14 cellular contexts compared by ENCODE assay signal in genomic region chr14:61498303-61498702, GRCh38.
A peak's percentile ranks its signal among the peaks of the same experiment; 100 is the strongest.
DNase-seq lines count a peak whose midpoint lies in the region; ATAC-seq, FAIRE-seq and TF ChIP-seq lines count a peak whose summit lies in the region.
"Had no signal": no experiment of that assay in that cellular context is flagged by ENCODE, and none has a peak within 500 bp of the region (broad histone marks: within the 10 kb centered on the region; RNA-seq: fewer than 3 reads in every experiment).

No MANE protein-coding gene starts in this region.

- in situ Hi-C loops in astrocyte of the spinal cord (cut with HindIII; ENCODE audit: low sequenced_read_pairs) (no loop called here), KBM-7 (cut with MboI; ENCODE audit: low pct_unique_long_range_greater_than_20kb, low sequenced_read_pairs) (no loop called here)

- no peaks in the 10 kb centered on the region for H3K9me3 ChIP-seq in heart right ventricle
- no peaks in the 10 kb centered on the region for H3K9me3 ChIP-seq in right atrium auricular region
- H3K9me3 ChIP-seq in mesenchymal stem cell (ENCODE audit: control insufficient read depth, low read length) = no peaks in the 10 kb centered on the region
- H3K9me3 ChIP-seq: transverse colon had no signal

- peak overlapping the region; percentile 61 for H3K9ac ChIP-seq in mesenchymal stem cell (ENCODE audit: low read length)

- peaks cover 1% of the 10 kb centered on the region for H3K79me1 ChIP-seq in mesenchymal stem cell (replicated peaks; ENCODE audit: low read length, poor library complexity, severe bottlenecking)

- H3K18ac ChIP-seq in mesenchymal stem cell (ENCODE audit: low read depth in 1 of 2, low read length in 2 of 2) = no peak overlapping the region

- no peak overlapping the region for H3K14ac ChIP-seq in mesenchymal stem cell (ENCODE audit: low read length in 2 of 2)

- H3K4ac ChIP-seq in mesenchymal stem cell (ENCODE audit: low read depth in 1 of 2, low read length in 2 of 2) = no peak overlapping the region

- 19 to 22% methylated on average over 3 of the region's 3 CpGs for WGBS in heart right ventricle, 2 donors
- 33% methylated on average over 3 of the region's 3 CpGs for WGBS in mesenchymal stem cell

- peak overlapping the region in 1 of 2 experiments; percentile 15 for H3K23ac ChIP-seq in mesenchymal stem cell (ENCODE audit: low read length in 2 of 2)

- H2BK12ac ChIP-seq in mesenchymal stem cell (ENCODE audit: low read length in 2 of 2) = no peak overlapping the region

- TF ChIP-seq CTCF in heart right ventricle (IDR thresholded peaks at IDR 0.05) (no peak), right atrium auricular region (IDR thresholded peaks at IDR 0.05) (no peak), astrocyte of the spinal cord (IDR thresholded peaks at IDR 0.05; ENCODE audit: low read depth, low read length) (no peak), D721Med (IDR thresholded peaks at IDR 0.05; ENCODE audit: insufficient read depth, missing control alignments) (no peak)

- H3K4me2 ChIP-seq in mesenchymal stem cell (ENCODE audit: low read length, poor library complexity, severe bottlenecking) = no peak overlapping the region

- H3K27ac ChIP-seq in heart right ventricle (peak overlapping the region in 5 of 10 donors; percentile 13 to 62 (median 34)), right atrium auricular region (peak overlapping the region in 1 of 2 donors; percentile 49), mesenchymal stem cell (ENCODE audit: low read length, poor library complexity, severe bottlenecking) (no peak overlapping the region)
- H3K27ac ChIP-seq: foreskin keratinocyte had no signal

- H2BK5ac ChIP-seq in mesenchymal stem cell (ENCODE audit: low read depth, low read length, poor library complexity, severe bottlenecking) = no peak overlapping the region

- no peak overlapping the region for H2AK5ac ChIP-seq in mesenchymal stem cell (ENCODE audit: low read length, severe bottlenecking)

- H3K36me3 ChIP-seq in heart right ventricle (peaks cover 0 to 6% (median 0%) of the 10 kb centered on the region in 9 donors), right atrium auricular region (no peaks in the 10 kb centered on the region), mesenchymal stem cell (ENCODE audit: control insufficient read depth in 1 of 2, insufficient read depth in 2 of 2, low read depth in 1 of 2, low read length in 2 of 2) (no peaks in the 10 kb centered on the region)
- H3K36me3 ChIP-seq: transverse colon had no signal

- H3K4me1 ChIP-seq in heart right ventricle = peaks cover 6 to 54% (median 20%) of the 10 kb centered on the region in 9 donors
- peaks cover 0 to 23% of the 10 kb centered on the region in 2 donors for H3K4me1 ChIP-seq in right atrium auricular region
- H3K4me1 ChIP-seq in mesenchymal stem cell (ENCODE audit: control insufficient read depth, insufficient read depth, low read depth, low read length) = peaks cover 3% of the 10 kb centered on the region

- intact Hi-C loops in heart right ventricle (cut with DNase I) = no loop called here

- H2BK15ac ChIP-seq in mesenchymal stem cell (ENCODE audit: low read depth, poor library complexity, severe bottlenecking) = no peak overlapping the region

- no peak overlapping the region for H4K8ac ChIP-seq in mesenchymal stem cell (ENCODE audit: low read length)

- H3K4me3 ChIP-seq in heart right ventricle = no peak overlapping the region
- no peak overlapping the region for H3K4me3 ChIP-seq in right atrium auricular region
- no peak overlapping the region for H3K4me3 ChIP-seq in astrocyte of the spinal cord (ENCODE audit: low read depth, low read length)
- no peak overlapping the region for H3K4me3 ChIP-seq in mesenchymal stem cell (ENCODE audit: insufficient read depth in 1 of 2, low read depth in 1 of 2, low read length in 2 of 2)
- H3K4me3 ChIP-seq: lung, transverse colon had no signal

- no peak overlapping the region for H2BK120ac ChIP-seq in mesenchymal stem cell (ENCODE audit: low read depth, low read length)

- peak in 7 of 8 donors; percentile 22 to 67 (median 28) for ATAC-seq in heart right ventricle
- ATAC-seq: foreskin keratinocyte had no signal

- DNase-seq in heart right ventricle (no peak), right atrium auricular region (ENCODE audit: low spot score) (no peak), astrocyte of the spinal cord (ENCODE audit: low read depth, low spot score) (peak; percentile 40), mesenchymal stem cell (no peak), KBM-7 (no peak), D721Med (ENCODE audit: insufficient read length, low spot score) (no peak)
- no peak for DNase-seq in stimulated activated CD4-positive, alpha-beta T cell treated with anti-CD3 and anti-CD28 coated beads, Interleukin-1b, Interleukin-23, amount 100 ng/mL, for 48 hours
- DNase-seq in activated CD4-positive, CD25-positive, alpha-beta regulatory T cell treated with anti-CD3 and anti-CD28 coated beads, Interleukin-2, amount 50 U/mL, for 72 hours = no peak
- DNase-seq: NCI-H2107, posterior cingulate gyrus, T1000, transverse colon had no signal

- no peak for FAIRE-seq in D721Med (lab: Jason Lieb, UNC)

- H3K27me3 ChIP-seq in heart right ventricle = no peaks in the 10 kb centered on the region
- H3K27me3 ChIP-seq in right atrium auricular region = no peaks in the 10 kb centered on the region
- no peaks in the 10 kb centered on the region for H3K27me3 ChIP-seq in mesenchymal stem cell (ENCODE audit: control insufficient read depth in 1 of 2, insufficient read depth in 1 of 2, low read length in 2 of 2)
- H3K27me3 ChIP-seq: foreskin keratinocyte, transverse colon had no signal

- H4K91ac ChIP-seq in mesenchymal stem cell (ENCODE audit: low read length) = no peak overlapping the region

- no peak overlapping the region for H2AFZ ChIP-seq in mesenchymal stem cell (ENCODE audit: low read depth, low read length)
